Comparison of ENCODE assay signal across 14 cellular contexts in genomic region chr11:4991066-4991465, GRCh38. TPM values are rescaled to one million over a fixed set of nuclear protein-coding genes. Genes with fewer than 3 reads are reported as not detected.
DNase-seq lines count a peak whose midpoint lies in the region; ATAC-seq and TF ChIP-seq lines count a peak whose summit lies in the region.
"Had no signal": no experiment of that assay in that cellular context is flagged by ENCODE, and none has a peak within 500 bp of the region (broad histone marks: within the 10 kb centered on the region; RNA-seq: fewer than 3 reads in every experiment).

No MANE protein-coding gene starts in this region.

- H3K4me1 ChIP-seq in GM23338 (ENCODE audit: insufficient read depth) (no peaks in the 10 kb centered on the region), foreskin keratinocyte (no peaks in the 10 kb centered on the region)
- H3K4me1 ChIP-seq in effector memory CD4-positive, alpha-beta T cell (ENCODE audit: control insufficient read depth, insufficient read depth, low read length, poor library complexity, severe bottlenecking), result no peaks in the 10 kb centered on the region
- H3K4me1 ChIP-seq: prostate gland had no signal

- H3K36me3 Mint-ChIP-seq in GM23338 (ENCODE audit: low read depth), result no peaks in the 10 kb centered on the region
- H3K36me3 Mint-ChIP-seq: CD4-positive, CD25-positive, alpha-beta regulatory T cell had no signal

- no peak overlapping the region for H3K4me2 ChIP-seq in GM23338

- DNase-seq in AG09319 (ENCODE audit: extremely low read depth, low read depth), result no peak
- peak; percentile 28 for DNase-seq in GM23338 (ENCODE audit: low spot score)
- peak; percentile 86 for DNase-seq in OCI-M1 (lab: John Stamatoyannopoulos, UW)
- DNase-seq in foreskin keratinocyte, result no peak
- no peak for DNase-seq in SKM-1 (lab: John Stamatoyannopoulos, UW; ENCODE audit: unreplicated experiment)
- DNase-seq in dorsolateral prefrontal cortex, result no peak
- DNase-seq in effector memory CD4-positive, alpha-beta T cell, result no peak
- DNase-seq in activated CD4-positive, alpha-beta T cell treated with anti-CD3 and anti-CD28 coated beads for 48 hours, result no peak
- DNase-seq: activated T-cell treated with anti-CD3 and anti-CD28 coated beads, Interleukin-2, amount 50 U/mL, for 48 hours; CD4-positive, CD25-positive, alpha-beta regulatory T cell; KG1 had no signal

- no peaks in the 10 kb centered on the region for H3F3A ChIP-seq in GM23338 (replicated peaks; ENCODE audit: low read depth)

- TF ChIP-seq CTCF in AG09319 (IDR thresholded peaks at IDR 0.05; ENCODE audit: low read depth, low read length) (peak; percentile 22), GM23338 (conservative IDR thresholded peaks at IDR 0.05; ENCODE audit: low read depth in 2 of 2) (peak; percentile 21 to 37; a peak in 2 of 4 replicates), foreskin keratinocyte (conservative IDR thresholded peaks at IDR 0.05) (peak; percentile 10), dorsolateral prefrontal cortex (IDR thresholded peaks at IDR 0.05 in 54 of 56, conservative IDR thresholded peaks at IDR 0.05 in 2 of 56; ENCODE audit: low read depth in 1 of 56, partially characterized antibody in 56 of 56) (no peak)

- no peak overlapping the region for H3K27ac ChIP-seq in GM23338 (ENCODE audit: low read depth)
- H3K27ac ChIP-seq in foreskin keratinocyte, result no peak overlapping the region
- H3K27ac ChIP-seq in dorsolateral prefrontal cortex, result no peak overlapping the region
- H3K27ac ChIP-seq in effector memory CD4-positive, alpha-beta T cell (ENCODE audit: insufficient read depth, low read length, poor library complexity, severe bottlenecking), result no peak overlapping the region
- H3K27ac ChIP-seq: prostate gland had no signal

- no peak overlapping the region for H3K4me3 ChIP-seq in GM23338
- no peak overlapping the region for H3K4me3 ChIP-seq in dorsolateral prefrontal cortex
- H3K4me3 ChIP-seq in effector memory CD4-positive, alpha-beta T cell (ENCODE audit: insufficient read depth, low read depth, low read length, poor library complexity, severe bottlenecking), result no peak overlapping the region
- H3K4me3 ChIP-seq: prostate gland had no signal

- no peak overlapping the region for H3K4me3 Mint-ChIP-seq in GM23338
- H3K4me3 Mint-ChIP-seq: CD4-positive, CD25-positive, alpha-beta regulatory T cell had no signal

- ATAC-seq in GM23338, result peak; percentile 59
- no peak for ATAC-seq in foreskin keratinocyte

- H4K20me1 ChIP-seq in GM23338 (replicated peaks; ENCODE audit: insufficient read depth), result no peaks in the 10 kb centered on the region

- no peaks in the 10 kb centered on the region for H3K9me2 ChIP-seq in GM23338 (ENCODE audit: insufficient read depth)

- no peaks in the 10 kb centered on the region for H3K9me3 Mint-ChIP-seq in GM23338

- H3K27me3 ChIP-seq in GM23338 (ENCODE audit: insufficient read depth) (no peaks in the 10 kb centered on the region), foreskin keratinocyte (no peaks in the 10 kb centered on the region), dorsolateral prefrontal cortex (peaks cover 0 to 4% (median 0%) of the 10 kb centered on the region in 45 donors)
- H3K27me3 ChIP-seq in effector memory CD4-positive, alpha-beta T cell (replicated peaks; ENCODE audit: control insufficient read depth, insufficient read depth, low read length, poor library complexity, severe bottlenecking), result no peaks in the 10 kb centered on the region

- H3K27me3 Mint-ChIP-seq in GM23338 (ENCODE audit: insufficient read depth, low read depth, poor library complexity), result peaks cover 5% of the 10 kb centered on the region

- H3K36me3 ChIP-seq in GM23338 (ENCODE audit: insufficient read depth), result no peaks in the 10 kb centered on the region
- H3K36me3 ChIP-seq in effector memory CD4-positive, alpha-beta T cell (ENCODE audit: control insufficient read depth, insufficient read depth, low read length), result no peaks in the 10 kb centered on the region
- H3K36me3 ChIP-seq: prostate gland had no signal

- no peaks in the 10 kb centered on the region for H3K79me2 ChIP-seq in GM23338 (replicated peaks; ENCODE audit: insufficient read depth)

- intact Hi-C loops in dorsolateral prefrontal cortex (cut with DNase I), result no loop called here

- H3K9me3 ChIP-seq in effector memory CD4-positive, alpha-beta T cell (ENCODE audit: control insufficient read depth, low read length), result no peaks in the 10 kb centered on the region
- H3K9me3 ChIP-seq: prostate gland had no signal

- no peaks in the 10 kb centered on the region for H3K4me1 Mint-ChIP-seq in GM23338
- H3K4me1 Mint-ChIP-seq: CD4-positive, CD25-positive, alpha-beta regulatory T cell had no signal

- H3K27ac Mint-ChIP-seq in GM23338, result no peak overlapping the region
- H3K27ac Mint-ChIP-seq: CD4-positive, CD25-positive, alpha-beta regulatory T cell had no signal

- no peak overlapping the region for H2AFZ ChIP-seq in GM23338

TF ChIP-seq in GM23338, 12 proteins besides CTCF, POLR2A, EP300 and RAD21:
- TF ChIP-seq POLR2AphosphoS5 (IDR thresholded peaks at IDR 0.05; ENCODE audit: low read depth), result no peak

RNA-seq across cellular contexts. Expression of gene OR51L1, which starts 3.6 kb away (rescaled TPM):
- total RNA-seq in GM23338 (2014; rRNA removed; shearing (Covaris generic)), result not detected in 2 replicates
- polyA plus RNA-seq in GM23338 (2016; fragmentation: Nextera tagmentation; extraction: Ambion mirVana) (not detected in 2 replicates), foreskin keratinocyte (not detected in 2 replicates)
- total RNA-seq in foreskin keratinocyte (not detected in 2 replicates), dorsolateral prefrontal cortex (under 1 TPM in 1 of 120 experiments, not detected in 119; 0.08 TPM)
- total RNA-seq: CD4-positive, CD25-positive, alpha-beta regulatory T cell; lung microvascular endothelial cell; prostate gland had no signal
- polyA plus RNA-seq: CD4-positive, CD25-positive, alpha-beta regulatory T cell had no signal

RNA-seq across cellular contexts. Expression of gene OR51A2, which starts 35.6 kb away (rescaled TPM):
- not detected in 2 replicates for total RNA-seq in GM23338 (2014; rRNA removed; shearing (Covaris generic))
- not detected in 2 replicates for polyA plus RNA-seq in GM23338 (2016; fragmentation: Nextera tagmentation; extraction: Ambion mirVana)
- not detected in 2 replicates for total RNA-seq in foreskin keratinocyte
- polyA plus RNA-seq in foreskin keratinocyte, result not detected in 2 replicates
- not detected for total RNA-seq in dorsolateral prefrontal cortex
- total RNA-seq: CD4-positive, CD25-positive, alpha-beta regulatory T cell; lung microvascular endothelial cell; prostate gland had no signal
- polyA plus RNA-seq: CD4-positive, CD25-positive, alpha-beta regulatory T cell; thymus had no signal

RNA-seq across cellular contexts. Expression of gene OR51A4, which starts 43.7 kb away (rescaled TPM):
- not detected in 2 replicates for total RNA-seq in GM23338 (2014; rRNA removed; shearing (Covaris generic))
- polyA plus RNA-seq in GM23338 (2016; fragmentation: Nextera tagmentation; extraction: Ambion mirVana) (not detected in 2 replicates), foreskin keratinocyte (not detected in 2 replicates)
- total RNA-seq in foreskin keratinocyte (not detected in 2 replicates), dorsolateral prefrontal cortex (not detected)
- total RNA-seq: CD4-positive, CD25-positive, alpha-beta regulatory T cell; lung microvascular endothelial cell; prostate gland had no signal
- polyA plus RNA-seq: CD4-positive, CD25-positive, alpha-beta regulatory T cell had no signal

RNA-seq across cellular contexts. Expression of gene OR52J3, which starts 55.3 kb away (rescaled TPM):
- not detected in 2 replicates for total RNA-seq in GM23338 (2014; rRNA removed; shearing (Covaris generic))
- not detected in 2 replicates for polyA plus RNA-seq in GM23338 (2016; fragmentation: Nextera tagmentation; extraction: Ambion mirVana)
- not detected in 2 replicates for total RNA-seq in foreskin keratinocyte
- not detected in 2 replicates for polyA plus RNA-seq in foreskin keratinocyte
- total RNA-seq in dorsolateral prefrontal cortex, result 1 to 10 TPM in 1 of 120 experiments, under 1 TPM in 11, not detected in 108; 0.46 to 1.7 (median 0.62) TPM
- total RNA-seq: CD4-positive, CD25-positive, alpha-beta regulatory T cell; lung microvascular endothelial cell; prostate gland had no signal
- polyA plus RNA-seq: CD4-positive, CD25-positive, alpha-beta regulatory T cell; thymus had no signal

Comparison
In these comparisons a context has a peak if more than half of its experiments do, and no peak if none do; other contexts are left out.
1. DNase-seq: peak in GM23338 (single experiment) and OCI-M1 (single experiment); none in AG09319 (single experiment), foreskin keratinocyte (0 of 2), SKM-1 (single experiment), dorsolateral prefrontal cortex (0 of 10), effector memory CD4-positive, alpha-beta T cell (0 of 3) and activated CD4-positive, alpha-beta T cell treated with anti-CD3 and anti-CD28 coated beads for 48 hours (single experiment).
2. CTCF ChIP-seq: peak in AG09319 (single experiment), GM23338 (2 of 2) and foreskin keratinocyte (single experiment); none in dorsolateral prefrontal cortex (0 of 56).